ENCODE assay signal across 31 cellular contexts in genomic region chr2:75505012-75505411, GRCh38. TPM values are rescaled to one million over a fixed set of nuclear protein-coding genes. Genes with fewer than 3 reads are reported as not detected.
"Had no signal": no experiment of that assay in that cellular context is flagged by ENCODE, and none has a peak within 500 bp of the region (broad histone marks: within the 10 kb centered on the region; RNA-seq: fewer than 3 reads in every experiment).

No MANE protein-coding gene starts in this region.

- H3K9ac ChIP-seq: KMS-11 had no signal

- H3K27ac ChIP-seq: KMS-11, PC-9, RWPE1, SJCRH30, SK-N-MC had no signal

- ATAC-seq: Panc1, Right ventricle myocardium inferior, SK-N-SH treated with all-trans-retinoic acid at 6 μM for 48 hours had no signal

- DNase-seq: Karpas-422, KBM-7, MM.1S, MV-4-11, NCI-H1092, NCI-H1105, NCI-H1417 treated with DMSO at 0.1 percent for 48 hours, NCI-H1436 treated with DMSO at 0.1 percent for 48 hours, NCI-H1694 treated with DMSO at 0.1 percent for 48 hours, NCI-H187 treated with DMSO at 0.1 percent for 48 hours, NCI-H2029, NCI-H2081, NCI-H2171 treated with DMSO at 0.1 percent for 48 hours, NCI-H226, NCI-H446 treated with DMSO at 0.1 percent for 48 hours, NCI-H510A, NCI-H524, NCI-H526, NCI-H774, PC-9, SHP77, SIG-M5, SJCRH30 had no signal

- H3K9me3 ChIP-seq: SJCRH30 had no signal

- H2AFZ ChIP-seq: PC-9 had no signal

- H3K4me3 ChIP-seq: PC-9, SJCRH30, SK-N-MC had no signal

- H3K4me2 ChIP-seq: KMS-11, PC-9 had no signal

- H3K36me3 ChIP-seq: SJCRH30 had no signal

- H3K27me3 ChIP-seq: SJCRH30 had no signal

- FAIRE-seq: RCC 7860 had no signal

RNA-seq across cellular contexts. Expression of gene EVA1A, which starts 55.7 kb away (rescaled TPM):
- total RNA-seq: OCI-LY7, SJCRH30 had no signal
